In the genomic region with DNA sequence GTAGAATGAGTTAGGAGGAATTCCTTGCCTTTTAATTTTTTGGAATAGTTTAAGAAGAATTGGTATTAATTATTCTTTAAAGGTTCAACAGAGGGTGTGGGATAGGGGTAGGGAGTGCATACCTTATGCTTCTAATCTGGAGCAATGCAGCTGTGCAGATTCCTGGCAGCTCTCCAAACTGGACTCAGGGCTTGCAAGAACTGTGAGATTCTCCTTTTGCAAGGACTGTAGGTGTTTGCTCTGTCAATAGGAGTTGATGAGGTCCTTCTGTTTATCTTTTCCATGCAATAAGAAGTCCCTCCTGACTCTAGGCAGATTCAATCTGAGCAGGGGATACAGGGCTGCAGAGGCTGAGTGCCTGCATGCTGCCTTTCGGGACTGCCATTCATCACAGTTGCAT, we compare ENCODE assay signal across 1 cellular context.
TF ChIP-seq lines count a peak whose summit lies in the region.

No MANE protein-coding gene starts in this region.

TF ChIP-seq in SK-N-SH, 30 proteins besides CTCF, POLR2A, EP300 and RAD21 (continued from another document):
- TF ChIP-seq TEAD4 (IDR thresholded peaks at IDR 0.05; ENCODE audit: borderline replicate concordance, insufficient read depth) (no peak), RCOR1 (IDR thresholded peaks at IDR 0.05; ENCODE audit: low read length) (no peak), TAF1 (IDR thresholded peaks at IDR 0.05; ENCODE audit: borderline replicate concordance, low read depth, low read length) (no peak), RFX5 (IDR thresholded peaks at IDR 0.05; ENCODE audit: low read length) (no peak), SMC3 (IDR thresholded peaks at IDR 0.05; ENCODE audit: low read depth, low read length) (no peak), FOXJ3 (CRISPR knock-in tag; IDR thresholded peaks at IDR 0.05) (no peak), SIN3A (IDR thresholded peaks at IDR 0.05; ENCODE audit: borderline replicate concordance, low read depth, low read length) (no peak)
- TF ChIP-seq, protein P1, sequence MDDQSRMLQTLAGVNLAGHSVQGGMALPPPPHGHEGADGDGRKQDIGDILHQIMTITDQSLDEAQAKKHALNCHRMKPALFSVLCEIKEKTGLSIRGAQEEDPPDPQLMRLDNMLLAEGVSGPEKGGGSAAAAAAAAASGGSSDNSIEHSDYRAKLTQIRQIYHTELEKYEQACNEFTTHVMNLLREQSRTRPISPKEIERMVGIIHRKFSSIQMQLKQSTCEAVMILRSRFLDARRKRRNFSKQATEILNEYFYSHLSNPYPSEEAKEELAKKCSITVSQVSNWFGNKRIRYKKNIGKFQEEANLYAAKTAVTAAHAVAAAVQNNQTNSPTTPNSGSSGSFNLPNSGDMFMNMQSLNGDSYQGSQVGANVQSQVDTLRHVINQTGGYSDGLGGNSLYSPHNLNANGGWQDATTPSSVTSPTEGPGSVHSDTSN (IDR thresholded peaks at IDR 0.05): no peak
